In the genomic region with DNA sequence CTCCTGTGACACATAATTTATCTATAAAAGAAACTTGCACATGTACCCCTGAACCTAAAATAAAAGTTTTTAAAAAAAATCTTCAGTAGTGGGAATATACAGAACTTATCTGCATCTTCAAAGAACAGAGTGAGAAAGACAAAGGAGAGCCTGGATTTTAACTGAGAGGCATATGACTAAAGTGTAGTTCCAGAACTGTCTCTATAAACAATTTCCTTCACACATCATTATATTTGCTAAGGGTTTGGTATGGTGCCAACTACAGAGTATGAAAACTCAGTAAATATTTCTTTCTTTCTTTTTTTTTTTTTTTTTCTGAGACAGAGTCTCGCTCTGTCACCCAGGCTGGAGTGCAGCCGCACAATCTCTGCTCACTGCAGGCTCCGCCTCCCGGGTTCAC, we compare ENCODE assay signal across 29 cellular contexts.
"Had no signal": no experiment of that assay in that cellular context is flagged by ENCODE, and none has a peak within 500 bp of the region (broad histone marks: within the 10 kb centered on the region; RNA-seq: fewer than 3 reads in every experiment).

No MANE protein-coding gene starts in this region.

- ATAC-seq: activated CD4-positive, alpha-beta T cell treated with anti-CD3 and anti-CD28 coated beads for 36 hours; activated CD8-positive, alpha-beta T cell treated with anti-CD3 and anti-CD28 coated beads for 36 hours; activated naive CD8-positive, alpha-beta T cell treated with anti-CD3 and anti-CD28 coated beads, Interleukin-2, amount 50 U/mL, for 24 hours; activated T-helper 17 cell treated with anti-CD3 and anti-CD28 coated beads, Interleukin-2, amount 50 U/mL, for 72 hours; body of pancreas; foreskin keratinocyte; gastrocnemius medialis; heart left ventricle had no signal

- H3K27ac Mint-ChIP-seq: activated CD4-positive, alpha-beta T cell treated with anti-CD3 and anti-CD28 coated beads, Interleukin-2, amount 10 ng/mL, durations not matched to agents 24 days and 14 days; activated CD8-positive, alpha-beta T cell treated with anti-CD3 and anti-CD28 coated beads for 36 hours; activated naive CD8-positive, alpha-beta T cell treated with anti-CD3 and anti-CD28 coated beads for 36 hours; activated T-helper 17 cell treated with anti-CD3 and anti-CD28 coated beads, Interleukin-2, amount 50 U/mL, for 72 hours had no signal

- H3K4me1 ChIP-seq: adrenal gland, body of pancreas, esophagus squamous epithelium, foreskin keratinocyte, gastrocnemius medialis had no signal

- H3K36me3 Mint-ChIP-seq: activated naive CD8-positive, alpha-beta T cell treated with anti-CD3 and anti-CD28 coated beads for 36 hours had no signal

- H3K27me3 ChIP-seq: adrenal gland, body of pancreas, colonic mucosa, esophagus squamous epithelium, foreskin keratinocyte, gastrocnemius medialis, heart left ventricle had no signal

- H3K36me3 ChIP-seq: adrenal gland, colonic mucosa, esophagus squamous epithelium, gastrocnemius medialis, heart left ventricle had no signal

- H3K4me3 ChIP-seq: adrenal gland, body of pancreas, colonic mucosa, esophagus squamous epithelium, gastrocnemius medialis, heart left ventricle had no signal

- H3K9me3 Mint-ChIP-seq: activated CD4-positive, alpha-beta T cell treated with anti-CD3 and anti-CD28 coated beads, Interleukin-2, amount 10 ng/mL, durations not matched to agents 24 days and 14 days; activated CD8-positive, alpha-beta T cell treated with anti-CD3 and anti-CD28 coated beads for 36 hours; activated naive CD8-positive, alpha-beta T cell treated with anti-CD3 and anti-CD28 coated beads for 36 hours; activated naive CD8-positive, alpha-beta T cell treated with anti-CD3 and anti-CD28 coated beads, Interleukin-2, amount 50 U/mL, for 24 hours; activated T-cell treated with anti-CD3 and anti-CD28 coated beads, Interleukin-2, amount 50 U/mL, for 4 hours; activated T-helper 17 cell treated with anti-CD3 and anti-CD28 coated beads, Interleukin-2, amount 50 U/mL, for 72 hours had no signal

- H3K27ac ChIP-seq: adrenal gland, body of pancreas, colonic mucosa, epithelial cell of prostate, esophagus squamous epithelium, foreskin keratinocyte, gastrocnemius medialis, heart left ventricle had no signal

- H3K9me3 ChIP-seq: adrenal gland, body of pancreas, colonic mucosa, esophagus squamous epithelium, gastrocnemius medialis, heart left ventricle had no signal

- H3K27me3 Mint-ChIP-seq: activated CD4-positive, alpha-beta T cell treated with anti-CD3 and anti-CD28 coated beads for 36 hours; activated CD4-positive, alpha-beta T cell treated with anti-CD3 and anti-CD28 coated beads, Interleukin-2, amount 10 ng/mL, durations not matched to agents 24 days and 14 days; activated CD8-positive, alpha-beta T cell treated with anti-CD3 and anti-CD28 coated beads for 36 hours; activated naive CD8-positive, alpha-beta T cell treated with anti-CD3 and anti-CD28 coated beads for 36 hours; activated naive CD8-positive, alpha-beta T cell treated with anti-CD3 and anti-CD28 coated beads, Interleukin-2, amount 50 U/mL, for 24 hours; activated T-helper 17 cell treated with anti-CD3 and anti-CD28 coated beads, Interleukin-2, amount 50 U/mL, for 72 hours had no signal

- H3K4me3 Mint-ChIP-seq: activated CD4-positive, alpha-beta T cell treated with anti-CD3 and anti-CD28 coated beads for 36 hours; activated CD4-positive, alpha-beta T cell treated with anti-CD3 and anti-CD28 coated beads, Interleukin-2, amount 10 ng/mL, durations not matched to agents 24 days and 14 days; activated CD8-positive, alpha-beta T cell treated with anti-CD3 and anti-CD28 coated beads for 36 hours; activated naive CD8-positive, alpha-beta T cell treated with anti-CD3 and anti-CD28 coated beads for 36 hours; activated naive CD8-positive, alpha-beta T cell treated with anti-CD3 and anti-CD28 coated beads, Interleukin-2, amount 50 U/mL, for 24 hours; activated T-cell treated with anti-CD3 and anti-CD28 coated beads, Interleukin-2, amount 50 U/mL, for 4 hours; activated T-helper 17 cell treated with anti-CD3 and anti-CD28 coated beads, Interleukin-2, amount 50 U/mL, for 72 hours had no signal

- DNase-seq: activated CD4-positive, alpha-beta T cell treated with anti-CD3 and anti-CD28 coated beads for 36 hours; activated CD4-positive, alpha-beta T cell treated with anti-CD3 and anti-CD28 coated beads, Interleukin-2, amount 10 ng/mL, durations not matched to agents 24 days and 14 days; activated CD4-positive, alpha-beta T cell treated with anti-CD3 and anti-CD28 coated beads, Interleukin-2, amount 50 U/mL, for 4 hours; activated CD4-positive, CD25-positive, alpha-beta regulatory T cell; activated CD4-positive, CD25-positive, alpha-beta regulatory T cell treated with anti-CD3 and anti-CD28 coated beads, Interleukin-2, amount 50 U/mL, for 72 hours; activated CD8-positive, alpha-beta memory T cell treated with anti-CD3 and anti-CD28 coated beads for 24 hours; activated CD8-positive, alpha-beta T cell treated with anti-CD3 and anti-CD28 coated beads for 36 hours; activated effector memory CD4-positive, alpha-beta T cell treated with Interleukin-2 at 50 U/mL for 16 hours; activated gamma-delta T cell treated with Interleukin-2 at 50 U/mL for 16 hours; activated naive CD4-positive, alpha-beta T cell treated with anti-CD3 and anti-CD28 coated beads, Interleukin-2, amount 50 U/mL, for 16 hours; activated naive CD4-positive, alpha-beta T cell treated with Interleukin-2 at 50 U/mL for 16 hours; activated naive CD8-positive, alpha-beta T cell treated with anti-CD3 and anti-CD28 coated beads for 36 hours; activated naive CD8-positive, alpha-beta T cell treated with anti-CD3 and anti-CD28 coated beads, Interleukin-2, amount 50 U/mL, for 24 hours; activated T-cell treated with anti-CD3 and anti-CD28 coated beads, Interleukin-2, amount 50 U/mL, for 4 hours; adrenal gland; amygdala; aorta; body of pancreas; caudate nucleus; colonic mucosa; effector CD8-positive, alpha-beta T cell; esophagus squamous epithelium; foreskin keratinocyte; gastrocnemius medialis; glutamatergic neuron; heart left ventricle; T-helper 2 cell had no signal
